In genomic region chr2:25377822-25378421, GRCh38 we compare ENCODE assay signal across 11 cellular contexts. TPM values are rescaled to one million over a fixed set of nuclear protein-coding genes. Genes with fewer than 3 reads are reported as not detected.
DNase-seq lines count a peak whose midpoint lies in the region; ATAC-seq and TF ChIP-seq lines count a peak whose summit lies in the region.
"Had no signal": no experiment of that assay in that cellular context is flagged by ENCODE, and none has a peak within 500 bp of the region (broad histone marks: within the 10 kb centered on the region; RNA-seq: fewer than 3 reads in every experiment).

No MANE protein-coding gene starts in this region.

- H3K27me3 Mint-ChIP-seq in CD8-positive, alpha-beta memory T cell, result peaks cover 0 to 3% of the 10 kb centered on the region in 2 donors
- H3K27me3 Mint-ChIP-seq in chondrocyte (ENCODE audit: low read depth), result no peaks in the 10 kb centered on the region

- peak overlapping the region; percentile 22 for H3K14ac ChIP-seq in neuronal stem cell (ENCODE audit: low read length)

- H3K9me3 ChIP-seq in CD8-positive, alpha-beta memory T cell (ENCODE audit: low read length), result no peaks in the 10 kb centered on the region
- H3K9me3 ChIP-seq in NT2/D1 (ENCODE audit: insufficient read depth, low read length), result no peaks in the 10 kb centered on the region
- peaks cover 0 to 16% of the 10 kb centered on the region in 2 donors for H3K9me3 ChIP-seq in neuronal stem cell (replicated peaks in 1 of 2; ENCODE audit: control insufficient read depth in 2 of 2, insufficient read depth in 1 of 2, low read depth in 1 of 2, low read length in 2 of 2)

- no peak overlapping the region for H2BK5ac ChIP-seq in neuronal stem cell (ENCODE audit: low read length)

- H3K18ac ChIP-seq in neuronal stem cell (ENCODE audit: low read length), result peak overlapping the region; percentile 36

- peak overlapping the region; percentile 20 for H2BK120ac ChIP-seq in neuronal stem cell (ENCODE audit: low read depth, low read length)

- peak overlapping the region; percentile 60 to 95 (median 91) for H3K27ac Mint-ChIP-seq in CD8-positive, alpha-beta memory T cell
- H3K27ac Mint-ChIP-seq in chondrocyte (ENCODE audit: unreplicated experiment), result no peak overlapping the region

- H3K23ac ChIP-seq in neuronal stem cell (ENCODE audit: low read depth, low read length, poor library complexity), result no peak overlapping the region

- H3K27ac ChIP-seq in CD8-positive, alpha-beta memory T cell (ENCODE audit: low read depth, low read length), result no peak overlapping the region
- no peak overlapping the region for H3K27ac ChIP-seq in neuronal stem cell (replicated peaks; ENCODE audit: low read length)

- peak overlapping the region; percentile 63 for H3K9ac ChIP-seq in NT2/D1 (ENCODE audit: insufficient read length, low read depth)
- peak overlapping the region; percentile 24 for H3K9ac ChIP-seq in neuronal stem cell (ENCODE audit: low read depth, low read length, poor library complexity)

- no peaks in the 10 kb centered on the region for H3K79me1 ChIP-seq in neuronal stem cell (ENCODE audit: low read depth, low read length)

- H3K27me3 ChIP-seq in CD8-positive, alpha-beta memory T cell (ENCODE audit: insufficient read depth, low read length, poor library complexity, severe bottlenecking), result no peaks in the 10 kb centered on the region
- H3K27me3 ChIP-seq in NT2/D1 (ENCODE audit: insufficient read depth, insufficient read length) (peaks cover 3% of the 10 kb centered on the region), neuronal stem cell (ENCODE audit: control insufficient read depth in 3 of 3, insufficient read depth in 3 of 3, low read depth in 1 of 3, low read length in 3 of 3) (peaks cover 0 to 2% (median 0%) of the 10 kb centered on the region in 3 experiments)

- H3K36me3 Mint-ChIP-seq in CD8-positive, alpha-beta memory T cell, result peaks cover 0 to 15% (median 2%) of the 10 kb centered on the region in 3 donors
- H3K36me3 Mint-ChIP-seq in chondrocyte (ENCODE audit: low read depth), result no peaks in the 10 kb centered on the region

- ATAC-seq in omental fat pad (ENCODE audit: low FRiP score), result no peak

- no peak for DNase-seq in CD8-positive, alpha-beta memory T cell
- DNase-seq in NT2/D1 (ENCODE audit: low read depth, low spot score), result no peak
- peak; percentile 87 for DNase-seq in chondrocyte (ENCODE audit: low spot score)
- DNase-seq in neuronal stem cell (ENCODE audit: low spot score), result no peak
- no peak for DNase-seq in stimulated activated naive CD4-positive, alpha-beta T cell (lab: John Stamatoyannopoulos, UW)
- DNase-seq in omental fat pad (ENCODE audit: low spot score), result no peak
- no peak for DNase-seq in RKO (ENCODE audit: low spot score)
- DNase-seq in AML-193 (lab: John Stamatoyannopoulos, UW), result no peak
- DNase-seq: Calu3, hippocampal formation, NCI-H1048 had no signal

- no peak overlapping the region for H3K4me2 ChIP-seq in neuronal stem cell (ENCODE audit: insufficient read depth, low read length, poor library complexity, severe bottlenecking)

- H3K9me3 Mint-ChIP-seq in CD8-positive, alpha-beta memory T cell, result peaks cover 0 to 2% (median 0%) of the 10 kb centered on the region in 5 donors
- no peaks in the 10 kb centered on the region for H3K9me3 Mint-ChIP-seq in chondrocyte (ENCODE audit: low read depth)

- H3K4me1 Mint-ChIP-seq in CD8-positive, alpha-beta memory T cell, result peaks cover 22 to 37% (median 35%) of the 10 kb centered on the region in 3 donors
- H3K4me1 Mint-ChIP-seq in chondrocyte (ENCODE audit: low read depth), result peaks cover 9% of the 10 kb centered on the region

- POLR2A ChIA-PET in CD8-positive, alpha-beta memory T cell (lab: Charles Lee), result interaction anchor here (2.8 kb wide), 1 partner anchor 16 kb away, joined by 25 read pairs; no protein-coding TSS in a partner anchor

- H3K36me3 ChIP-seq in CD8-positive, alpha-beta memory T cell (ENCODE audit: insufficient read depth, low read length), result no peaks in the 10 kb centered on the region
- H3K36me3 ChIP-seq in NT2/D1 (ENCODE audit: insufficient read depth, insufficient read length, low read length) (no peaks in the 10 kb centered on the region), neuronal stem cell (replicated peaks in 1 of 2; ENCODE audit: control insufficient read depth in 2 of 2, insufficient read depth in 2 of 2, low read length in 2 of 2) (peaks cover 0 to 3% of the 10 kb centered on the region in 2 donors)

- no peak overlapping the region for H2BK12ac ChIP-seq in neuronal stem cell (ENCODE audit: low read length)

- H3K4me1 ChIP-seq in CD8-positive, alpha-beta memory T cell (ENCODE audit: insufficient read depth, low read length), result peaks cover 36% of the 10 kb centered on the region
- H3K4me1 ChIP-seq in NT2/D1 (ENCODE audit: insufficient read depth, insufficient read length) (peaks cover 7% of the 10 kb centered on the region), neuronal stem cell (ENCODE audit: control insufficient read depth in 2 of 2, insufficient read depth in 1 of 2, low read depth in 1 of 2, low read length in 2 of 2) (peaks cover 18 to 19% of the 10 kb centered on the region in 2 donors)

- no peak overlapping the region for H3K4me3 ChIP-seq in CD8-positive, alpha-beta memory T cell (ENCODE audit: low read length)
- no peak overlapping the region for H3K4me3 ChIP-seq in NT2/D1 (ENCODE audit: insufficient read length, low read depth)
- no peak overlapping the region for H3K4me3 ChIP-seq in neuronal stem cell (ENCODE audit: low read length in 2 of 2)

- no CpG with 5 or more reads among the region's 22 CpGs for WGBS in neuronal stem cell (ENCODE audit: extremely low coverage in 2 of 2, insufficient read length in 2 of 2, insufficient replicate concordance in 1 of 2), 2 donors

- peak overlapping the region in 6 of 7 donors; percentile 23 to 93 (median 82) for H3K4me3 Mint-ChIP-seq in CD8-positive, alpha-beta memory T cell
- no peak overlapping the region for H3K4me3 Mint-ChIP-seq in chondrocyte (ENCODE audit: unreplicated experiment)

- H2BK15ac ChIP-seq in neuronal stem cell (ENCODE audit: low read length), result no peak overlapping the region

- TF ChIP-seq CTCF in chondrocyte (IDR thresholded peaks at IDR 0.05) (no peak), omental fat pad (IDR thresholded peaks at IDR 0.05) (no peak)

- CTCF ChIA-PET in CD8-positive, alpha-beta memory T cell (lab: Charles Lee), result interaction anchor here (1.1 to 8.9 kb wide), 4 partner anchors 8 to 86 kb away, joined by 3 to 116 read pairs (median 6); no protein-coding TSS in a partner anchor

- no peak overlapping the region for H2AFZ ChIP-seq in neuronal stem cell (ENCODE audit: low read length)

- H2AK5ac ChIP-seq in neuronal stem cell (ENCODE audit: low read depth, low read length), result peak overlapping the region; percentile 30

- H4K91ac ChIP-seq in neuronal stem cell (ENCODE audit: low read depth, low read length, poor library complexity), result no peak overlapping the region

- no peak overlapping the region for H3K4ac ChIP-seq in neuronal stem cell (ENCODE audit: low read length)

- no peak overlapping the region for H4K8ac ChIP-seq in neuronal stem cell (ENCODE audit: low read depth, low read length)

RNA-seq across cellular contexts. Expression of gene DNMT3A, which starts 36.2 kb away (rescaled TPM):
- total RNA-seq in CD8-positive, alpha-beta memory T cell, result 10 to 100 TPM; 77.9 to 80.7 TPM
- polyA plus RNA-seq in CD8-positive, alpha-beta memory T cell, result 19.4 TPM
- total RNA-seq in chondrocyte (43.9 to 56.7 TPM (median 45.4 TPM) in 3 replicates), omental fat pad (10 to 100 TPM in 1 of 4 donors, 1 to 10 TPM in 3; 8.0 to 18.0 (median 9.3) TPM)
- 47.2 TPM for polyA plus RNA-seq in neuronal stem cell (2013, experiment 1 of 2)
- polyA plus RNA-seq in neuronal stem cell (2013, experiment 2 of 2), result 47.4 TPM
